In genomic region chr4:104890598-104890997, GRCh38 we compare ENCODE assay signal across 11 cellular contexts.
"Had no signal": no experiment of that assay in that cellular context is flagged by ENCODE, and none has a peak within 500 bp of the region (broad histone marks: within the 10 kb centered on the region; RNA-seq: fewer than 3 reads in every experiment).

No MANE protein-coding gene starts in this region.

- H3K27ac ChIP-seq: GM23248 had no signal

- H3K36me3 ChIP-seq: HAP-1 had no signal

- H3K9ac ChIP-seq: GM23248 had no signal

- H2AFZ ChIP-seq: GM23248, GM23338 had no signal

- H3K4me1 ChIP-seq: HAP-1 had no signal

- H3K4me2 ChIP-seq: GM23338 had no signal

- H3K4me3 ChIP-seq: GM23248, GM23338, HAP-1 had no signal

- ATAC-seq: GM23338, HCT116 had no signal

- H3K9me3 ChIP-seq: HAP-1 had no signal

- FAIRE-seq: H1, H54 had no signal

- DNase-seq: GM23248, GOT3, H7, H9, HCEC 1CT, HFFc6 had no signal
